Comparison of ENCODE assay signal across 8 cellular contexts in genomic region chr14:50520947-50521815, GRCh38. TPM values are rescaled to one million over a fixed set of nuclear protein-coding genes. Genes with fewer than 3 reads are reported as not detected.
DNase-seq lines count a peak whose midpoint lies in the region; ATAC-seq and TF ChIP-seq lines count a peak whose summit lies in the region.

No MANE protein-coding gene starts in this region.

- H3K9me3 ChIP-seq in OCI-LY3 (ENCODE audit: insufficient read depth, low read length) (no peaks in the 10 kb centered on the region), muscle layer of duodenum (ENCODE audit: control insufficient read depth in 1 of 2, low read length in 2 of 2) (no peaks in the 10 kb centered on the region), upper lobe of right lung (no peaks in the 10 kb centered on the region)

- H3K4me2 ChIP-seq in OCI-LY3 (ENCODE audit: low read length): peak overlapping the region; percentile 89

- H3K9ac ChIP-seq in OCI-LY3 (ENCODE audit: low read length): no peak overlapping the region; the same call in 1 of the 2 replicates

- no peak for TF ChIP-seq CTCF in GM10266 (IDR thresholded peaks at IDR 0.05; ENCODE audit: control insufficient read depth, insufficient read depth, low read depth, missing control alignments)
- TF ChIP-seq CTCF in HFFc6 (IDR thresholded peaks at IDR 0.05): no peak
- TF ChIP-seq CTCF in OCI-LY3 (IDR thresholded peaks at IDR 0.05; ENCODE audit: low read depth, low read length): no peak
- no peak for TF ChIP-seq CTCF in upper lobe of right lung (IDR thresholded peaks at IDR 0.05)

- H4K20me1 ChIP-seq in OCI-LY3 (ENCODE audit: insufficient read depth, low read length): peaks cover 45% of the 10 kb centered on the region

- intact Hi-C loops in upper lobe of right lung (cut with DNase I): no loop called here

- no peaks in the 10 kb centered on the region for H3K36me3 ChIP-seq in OCI-LY3 (replicated peaks; ENCODE audit: low read depth, low read length)
- no peaks in the 10 kb centered on the region for H3K36me3 ChIP-seq in muscle layer of duodenum (ENCODE audit: control insufficient read depth in 1 of 2, insufficient read depth in 2 of 2, low read length in 2 of 2)
- no peaks in the 10 kb centered on the region for H3K36me3 ChIP-seq in upper lobe of right lung

- peak overlapping the region; percentile 26 for H3K4me3 Mint-ChIP-seq in HFFc6

- no peaks in the 10 kb centered on the region for H3K9me3 Mint-ChIP-seq in HFFc6

- H3K27me3 ChIP-seq in OCI-LY3 (ENCODE audit: low read depth, low read length) (no peaks in the 10 kb centered on the region), muscle layer of duodenum (ENCODE audit: low read depth, low read length) (no peaks in the 10 kb centered on the region), upper lobe of right lung (no peaks in the 10 kb centered on the region)

- peaks cover 88% of the 10 kb centered on the region for H3K79me2 ChIP-seq in OCI-LY3 (ENCODE audit: low read length)

- peaks cover 46% of the 10 kb centered on the region for H3K4me1 ChIP-seq in OCI-LY3 (ENCODE audit: low read length)
- H3K4me1 ChIP-seq in muscle layer of duodenum (ENCODE audit: control insufficient read depth in 1 of 2, insufficient read depth in 2 of 2, low read length in 2 of 2): peaks cover 8 to 27% of the 10 kb centered on the region in 2 donors
- peaks cover 37% of the 10 kb centered on the region for H3K4me1 ChIP-seq in upper lobe of right lung

- peak; percentile 43 for DNase-seq in GM10266 (ENCODE audit: extremely low spot score)
- DNase-seq in HFFc6: peak; percentile 71
- DNase-seq in astrocyte of the hippocampus (ENCODE audit: low read depth, low spot score): peak; percentile 53
- DNase-seq in upper lobe of right lung: no peak
- no peak for DNase-seq in putamen (ENCODE audit: low spot score)
- DNase-seq in T-helper 9 cell: no peak

- peak overlapping the region; percentile 68 for H3K27ac Mint-ChIP-seq in HFFc6

- ATAC-seq in upper lobe of right lung: peak; percentile 26

- no peaks in the 10 kb centered on the region for H3K27me3 Mint-ChIP-seq in HFFc6 (ENCODE audit: insufficient read depth)

- H3K4me1 Mint-ChIP-seq in HFFc6 (ENCODE audit: low read depth): peaks cover 57% of the 10 kb centered on the region

- H3K4me3 ChIP-seq in OCI-LY3 (ENCODE audit: low read length) (peak overlapping the region; percentile 57), muscle layer of duodenum (ENCODE audit: low read depth in 1 of 2, low read length in 2 of 2) (no peak overlapping the region), upper lobe of right lung (no peak overlapping the region)

- H3K36me3 Mint-ChIP-seq in HFFc6 (ENCODE audit: low read depth): peaks cover 25% of the 10 kb centered on the region

- no peak overlapping the region for H2AFZ ChIP-seq in OCI-LY3 (ENCODE audit: low read depth, low read length)

- H3K27ac ChIP-seq in OCI-LY3 (ENCODE audit: low read length) (peak overlapping the region; percentile 66), muscle layer of duodenum (ENCODE audit: low read length) (peak overlapping the region; percentile 2), upper lobe of right lung (no peak overlapping the region)

RNA-seq across cellular contexts. Expression of gene MAP4K5, which starts 11.2 kb away (rescaled TPM):
- 10 to 100 TPM; 61.4 to 74.5 (median 69.7) TPM for total RNA-seq in HFFc6 (2021; fragmentation: NEBNext Ultra II Directional; extraction: Animal tissue kit (Norgen Biotek cat#: 25700))
- total RNA-seq in upper lobe of right lung: 46.3 TPM

RNA-seq across cellular contexts. Expression of gene ATL1, which starts 38.8 kb away (rescaled TPM):
- total RNA-seq in HFFc6 (2021; fragmentation: NEBNext Ultra II Directional; extraction: Animal tissue kit (Norgen Biotek cat#: 25700)): under 1 TPM; 0.35 to 0.92 (median 0.48) TPM
- total RNA-seq in upper lobe of right lung: 5.9 TPM

Comparison
In these comparisons a context has a peak if more than half of its experiments do, and no peak if none do; other contexts are left out.
1. DNase-seq: peak in GM10266 (single experiment), HFFc6 (single experiment) and astrocyte of the hippocampus (single experiment); none in upper lobe of right lung (single experiment), putamen (single experiment) and T-helper 9 cell (single experiment).